ENCODE assay signal across 24 cellular contexts in the genomic region with DNA sequence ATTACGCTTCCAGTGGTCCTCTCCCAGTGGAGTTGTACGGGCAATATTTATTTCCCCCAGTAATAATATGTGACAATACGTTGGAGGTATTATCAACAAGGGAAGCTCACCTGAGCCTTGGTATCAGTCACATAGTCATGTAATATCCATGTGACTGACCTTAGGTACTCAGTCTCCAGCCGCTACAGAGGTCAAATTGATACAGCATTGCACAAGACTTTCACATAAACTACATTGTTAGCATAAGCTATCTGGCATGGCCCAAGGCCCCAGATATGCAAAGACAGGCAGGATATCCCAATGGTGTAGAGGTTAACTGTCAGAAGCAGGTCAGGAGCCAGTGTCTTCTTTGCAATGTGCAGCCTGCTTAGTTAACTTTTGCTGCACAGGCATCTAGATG. TPM values are rescaled to one million over a fixed set of nuclear protein-coding genes. Genes with fewer than 3 reads are reported as not detected.
"Had no signal": no experiment of that assay in that cellular context is flagged by ENCODE, and none has a peak within 500 bp of the region (broad histone marks: within the 10 kb centered on the region; RNA-seq: fewer than 3 reads in every experiment).

No MANE protein-coding gene starts in this region.

- DNase-seq: IMR-90, Karpas-422, KG1, MG63, NCI-H1092, NCI-H1105 treated with DMSO at 0.1 percent for 48 hours, NCI-H1417 treated with DMSO at 0.1 percent for 48 hours, NCI-H146, NCI-H1694 treated with DMSO at 0.1 percent for 48 hours, NCI-H1930, NCI-H2081, NCI-H2107, NCI-H2227 treated with DMSO at 0.1 percent for 48 hours, NCI-H524 treated with DMSO at 0.1 percent for 48 hours, NCI-H69, NCI-H774, Right ventricle myocardium superior, RPMI8226, SIG-M5 had no signal

- H3K4me1 ChIP-seq: SJSA1 had no signal

- H3K9me3 ChIP-seq: MG63, SJSA1 had no signal

- H3K27me3 ChIP-seq: MG63, SJSA1 had no signal

- H3K27ac ChIP-seq: SJSA1, SK-N-MC had no signal

- FAIRE-seq: RCC 7860 had no signal

- H3K4me3 ChIP-seq: MG63, SJSA1, SK-N-MC had no signal

- H3K36me3 ChIP-seq: MG63, SJSA1 had no signal

RNA-seq across cellular contexts. Expression of a gene that starts 15.3 kb away (rescaled TPM):
- total RNA-seq: HT1080, IMR-90, NCI-H460, SJSA1 had no signal
- polyA plus RNA-seq: IMR-90 had no signal

RNA-seq across cellular contexts. Expression of a gene that starts 58.3 kb away (rescaled TPM):
- total RNA-seq: IMR-90, NCI-H460, SJSA1 had no signal
